ENCODE assay signal across 19 cellular contexts in genomic region chr17:81930142-81931125, GRCh38. TPM values are rescaled to one million over a fixed set of nuclear protein-coding genes. Genes with fewer than 3 reads are reported as not detected.
DNase-seq lines count a peak whose midpoint lies in the region; ATAC-seq, FAIRE-seq and TF ChIP-seq lines count a peak whose summit lies in the region.
"Had no signal": no experiment of that assay in that cellular context is flagged by ENCODE, and none has a peak within 500 bp of the region (broad histone marks: within the 10 kb centered on the region; RNA-seq: fewer than 3 reads in every experiment).

No MANE protein-coding gene starts in this region.

- WGBS in A549 (ENCODE audit: missing lambda C conversion rate) = 91% methylated on average over 18 of the region's 20 CpGs

- FAIRE-seq in A549 (lab: Jason Lieb, UNC) = no peak
- FAIRE-seq: GM18507 had no signal

- no peak for TF ChIP-seq CTCF in A549 (IDR thresholded peaks at IDR 0.05)
- no peak for TF ChIP-seq CTCF in GM12865 (IDR thresholded peaks at IDR 0.05; ENCODE audit: insufficient read depth, low read depth, low read length, missing control alignments)
- TF ChIP-seq CTCF in Panc1 (IDR thresholded peaks at IDR 0.05) = no peak
- no peak for TF ChIP-seq CTCF in gastrocnemius medialis (IDR thresholded peaks at IDR 0.05 in 4 of 5, conservative IDR thresholded peaks at IDR 0.05 in 1 of 5)

- CTCF ChIA-PET in A549 (lab: Yijun Ruan, JAX) = interaction anchor here (1.0 to 12.8 kb wide), 10 partner anchors 9 to 196 kb away, joined by 4 to 99 read pairs (median 5); partner anchors contain the start of genes DCXR and NOTUM
- CTCF ChIA-PET in Panc1 (lab: Charles Lee) = interaction anchor here (0.6 kb wide), 2 partner anchors 37 to 148 kb away, joined by 3 to 5 read pairs; no protein-coding TSS in a partner anchor

- H3K4me2 ChIP-seq in A549 = no peak overlapping the region

- TF ChIP-seq POLR2A in A549 (IDR thresholded peaks at IDR 0.05; ENCODE audit: low read length) (no peak), gastrocnemius medialis (IDR thresholded peaks at IDR 0.05) (no peak)

- H3K27me3 ChIP-seq in Panc1 (ENCODE audit: control insufficient read depth, insufficient read depth, low read length) = no peaks in the 10 kb centered on the region
- peaks cover 0 to 3% (median 0%) of the 10 kb centered on the region in 3 donors for H3K27me3 ChIP-seq in gastrocnemius medialis
- H3K27me3 ChIP-seq in effector memory CD4-positive, alpha-beta T cell (replicated peaks; ENCODE audit: control insufficient read depth, insufficient read depth, low read length, poor library complexity, severe bottlenecking) = peaks cover 9% of the 10 kb centered on the region

- BruUV-seq in Panc1 (replicated peaks; lab: Mats Ljungman, UMichigan) = TSS peak; percentile 58

- peaks cover 17% of the 10 kb centered on the region for H3K4me1 ChIP-seq in A549
- H3K4me1 ChIP-seq in Panc1 (ENCODE audit: control insufficient read depth, insufficient read depth, low read length) = peaks cover 35% of the 10 kb centered on the region
- H3K4me1 ChIP-seq in gastrocnemius medialis = peaks cover 17 to 18% of the 10 kb centered on the region in 2 donors
- H3K4me1 ChIP-seq in effector memory CD4-positive, alpha-beta T cell (ENCODE audit: control insufficient read depth, insufficient read depth, low read length, poor library complexity, severe bottlenecking) = peaks cover 18% of the 10 kb centered on the region

- POLR2A ChIA-PET in A549 (lab: Yijun Ruan, JAX) = no interaction called here
- POLR2A ChIA-PET in Panc1 (lab: Charles Lee) = interaction anchor here (0.5 to 0.6 kb wide), 6 partner anchors 33 to 491 kb away, joined by 3 to 5 read pairs (median 4); no protein-coding TSS in a partner anchor

- TF ChIP-seq RAD21 in A549 (conservative IDR thresholded peaks at IDR 0.05 in 1 of 2, IDR thresholded peaks at IDR 0.05 in 1 of 2) = no peak

- no peak for TF ChIP-seq EP300 in A549 (IDR thresholded peaks at IDR 0.05)

- H3K9me3 ChIP-seq in A549 (no peaks in the 10 kb centered on the region), Panc1 (ENCODE audit: control insufficient read depth, insufficient read depth, low read depth, low read length) (no peaks in the 10 kb centered on the region), gastrocnemius medialis (no peaks in the 10 kb centered on the region)
- no peaks in the 10 kb centered on the region for H3K9me3 ChIP-seq in effector memory CD4-positive, alpha-beta T cell (ENCODE audit: control insufficient read depth, low read length)

- DNase-seq in A549 (ENCODE audit: low read depth in 1 of 2, low spot score in 1 of 2) (no peak), GM12865 (ENCODE audit: low read depth) (peak; percentile 61), Panc1 (ENCODE audit: low read depth, low spot score) (no peak), left lobe of liver (ENCODE audit: low spot score) (peak; percentile 80), gastrocnemius medialis (no peak)
- DNase-seq in effector memory CD4-positive, alpha-beta T cell = no peak
- no peak for DNase-seq in activated CD4-positive, CD25-positive, alpha-beta regulatory T cell (lab: John Stamatoyannopoulos, UW)
- DNase-seq: activated CD8-positive, alpha-beta memory T cell treated with anti-CD3 and anti-CD28 coated beads, Interleukin-2, amount 50 U/mL, for 4 hours; cortex of kidney; H9; midbrain; NCI-H1092; NCI-H510A; stimulated activated CD4-positive, alpha-beta T cell treated with anti-CD3 and anti-CD28 coated beads, Interleukin-2, amount 100 ng/mL, for 48 hours had no signal

- no peak overlapping the region for H3K27ac ChIP-seq in A549
- no peak overlapping the region for H3K27ac ChIP-seq in Panc1 (ENCODE audit: low read length)
- no peak overlapping the region for H3K27ac ChIP-seq in gastrocnemius medialis
- no peak overlapping the region for H3K27ac ChIP-seq in effector memory CD4-positive, alpha-beta T cell (ENCODE audit: insufficient read depth, low read length, poor library complexity, severe bottlenecking)

- intact Hi-C loops in Panc1 (cut with micrococcal nuclease; ENCODE audit: unreplicated experiment) = no loop called here
- intact Hi-C loops in gastrocnemius medialis (cut with DNase I; ENCODE audit: low total_unique reads) = no loop called here

- in situ Hi-C loops in Panc1 (cut with HindIII; ENCODE audit: low pct_unique_long_range_greater_than_20kb, low sequenced_read_pairs) (no loop called here), gastrocnemius medialis (cut with MboI; ENCODE audit: low sequenced_read_pairs in 4 of 4) (no loop called here)

- H3K36me3 ChIP-seq in Panc1 (ENCODE audit: control insufficient read depth, insufficient read depth, low read length) (no peaks in the 10 kb centered on the region; the same call in 1 of the 2 replicates), gastrocnemius medialis (no peaks in the 10 kb centered on the region)
- no peaks in the 10 kb centered on the region for H3K36me3 ChIP-seq in effector memory CD4-positive, alpha-beta T cell (ENCODE audit: control insufficient read depth, insufficient read depth, low read length)

- ATAC-seq in A549 = no peak
- ATAC-seq in Panc1 = no peak
- ATAC-seq in left lobe of liver = peak; percentile 52
- ATAC-seq in gastrocnemius medialis = no peak
- ATAC-seq in HG03442 (IDR thresholded peaks at IDR 0.05; ENCODE audit: unreplicated experiment) = no peak
- ATAC-seq: stimulated activated memory B cell treated with anti-CD40 and anti-IgM and Interleukin-4, amounts not matched to agents 10 μg/mL and 1 μg/mL and 100 μg/mL, for 72 hours had no signal

- H3K4me3 ChIP-seq in A549 (no peak overlapping the region), GM12865 (ENCODE audit: low read depth, low read length) (no peak overlapping the region), Panc1 (ENCODE audit: low read depth in 2 of 2, low read length in 2 of 2) (no peak overlapping the region), gastrocnemius medialis (no peak overlapping the region)
- no peak overlapping the region for H3K4me3 ChIP-seq in effector memory CD4-positive, alpha-beta T cell (ENCODE audit: insufficient read depth, low read depth, low read length, poor library complexity, severe bottlenecking)

TF ChIP-seq in A549, 52 proteins besides CTCF, POLR2A, EP300 and RAD21 (continues in another document):
- no peak for TF ChIP-seq GATA3 (IDR thresholded peaks at IDR 0.05; ENCODE audit: borderline replicate concordance)

RNA-seq across cellular contexts. Expression of gene MAFG, which starts 2.9 kb away (rescaled TPM):
- polyA plus RNA-seq in A549 (2011; rRNA removed) = 41.6 and 47.9 TPM in 2 replicates
- polyA plus RNA-seq in A549 (2012; cell fraction: cytosol; rRNA removed) = 55.5 and 60.4 TPM in 2 replicates
- polyA plus RNA-seq in A549 (2012; cell fraction: nucleus; rRNA removed) = 194 and 235 TPM in 2 replicates
- 49.8 to 57.9 TPM (median 52.4 TPM) in 3 replicates for polyA plus RNA-seq in A549 (2017; fragmentation: RNase III; extraction: RNeasy Plus Mini Kit Qiagen cat#74134 plus additional on column Dnase treatment)
- polyA minus RNA-seq in A549 (2011; rRNA and poly(A)+ RNA removed) = 18.1 and 22.6 TPM in 2 replicates
- total RNA-seq in Panc1 (2021; ENCODE audit: unreplicated experiment) = 57.0 TPM
- polyA plus RNA-seq in Panc1 (2012; ENCODE audit: insufficient read length) = 48.3 TPM
- 12.6 TPM for total RNA-seq in left lobe of liver
- 10 to 100 TPM; 37.1 to 65.5 (median 51.9) TPM for total RNA-seq in gastrocnemius medialis

RNA-seq across cellular contexts. Expression of gene PYCR1, which starts 6.7 kb away (rescaled TPM):
- polyA plus RNA-seq in A549 (2011; rRNA removed) = 77.1 and 81.4 TPM in 2 replicates
- 150 and 202 TPM in 2 replicates for polyA plus RNA-seq in A549 (2012; cell fraction: cytosol; rRNA removed)
- polyA plus RNA-seq in A549 (2012; cell fraction: nucleus; rRNA removed) = 126 and 181 TPM in 2 replicates
- polyA plus RNA-seq in A549 (2017; fragmentation: RNase III; extraction: RNeasy Plus Mini Kit Qiagen cat#74134 plus additional on column Dnase treatment) = 81.4 to 93.3 TPM (median 87.2 TPM) in 3 replicates
- 94.1 and 104 TPM in 2 replicates for polyA minus RNA-seq in A549 (2011; rRNA and poly(A)+ RNA removed)
- total RNA-seq in Panc1 (2021; ENCODE audit: unreplicated experiment) = 212 TPM
- polyA plus RNA-seq in Panc1 (2012; ENCODE audit: insufficient read length) = 295 TPM
- 5.2 TPM for total RNA-seq in left lobe of liver
- total RNA-seq in gastrocnemius medialis = 10 to 100 TPM in 3 of 4 donors, 1 to 10 TPM in 1; 5.6 to 16.8 (median 11.6) TPM

RNA-seq across cellular contexts. Expression of gene SIRT7, which starts 12.5 kb away (rescaled TPM):
- polyA plus RNA-seq in A549 (2011; rRNA removed) (9.8 and 13.7 TPM in 2 replicates), A549 (2017; fragmentation: RNase III; extraction: RNeasy Plus Mini Kit Qiagen cat#74134 plus additional on column Dnase treatment) (34.0 to 35.2 TPM (median 34.8 TPM) in 3 replicates)
- polyA plus RNA-seq in A549 (2012; cell fraction: cytosol; rRNA removed) = 29.1 and 29.7 TPM in 2 replicates
- polyA plus RNA-seq in A549 (2012; cell fraction: nucleus; rRNA removed) = 131 and 141 TPM in 2 replicates
- 40.0 and 46.9 TPM in 2 replicates for polyA minus RNA-seq in A549 (2011; rRNA and poly(A)+ RNA removed)
- total RNA-seq in Panc1 (2021; ENCODE audit: unreplicated experiment) (82.5 TPM), left lobe of liver (18.0 TPM), gastrocnemius medialis (10 to 100 TPM in 1 of 4 donors, 1 to 10 TPM in 3; 7.2 to 11.4 (median 8.3) TPM)
- polyA plus RNA-seq in Panc1 (2012; ENCODE audit: insufficient read length) = 79.6 TPM

RNA-seq across cellular contexts. Expression of gene MYADML2, which starts 16.6 kb away (rescaled TPM):
- polyA plus RNA-seq in A549 (2011; rRNA removed) = not detected in 2 replicates
- polyA plus RNA-seq in A549 (2012; cell fraction: cytosol; rRNA removed) = not detected in 2 replicates
- not detected in 2 replicates for polyA plus RNA-seq in A549 (2012; cell fraction: nucleus; rRNA removed)
- polyA plus RNA-seq in A549 (2017; fragmentation: RNase III; extraction: RNeasy Plus Mini Kit Qiagen cat#74134 plus additional on column Dnase treatment) = not detected in 3 replicates
- not detected in 2 replicates for polyA minus RNA-seq in A549 (2011; rRNA and poly(A)+ RNA removed)
- not detected for total RNA-seq in Panc1 (2021; ENCODE audit: unreplicated experiment)
- 0.46 TPM for polyA plus RNA-seq in Panc1 (2012; ENCODE audit: insufficient read length)
- not detected for total RNA-seq in left lobe of liver
- 10 to 100 TPM in 2 of 4 donors, 1 to 10 TPM in 2; 2.9 to 24.9 (median 13.3) TPM for total RNA-seq in gastrocnemius medialis
- total RNA-seq: fibroblast of lung had no signal
- polyA plus RNA-seq: BJ, fibroblast of lung had no signal

RNA-seq across cellular contexts. Expression of gene PCYT2, which starts 19.2 kb away (rescaled TPM):
- polyA plus RNA-seq in A549 (2011; rRNA removed) (7.1 and 7.7 TPM in 2 replicates), A549 (2017; fragmentation: RNase III; extraction: RNeasy Plus Mini Kit Qiagen cat#74134 plus additional on column Dnase treatment) (14.8 to 17.0 TPM (median 16.3 TPM) in 3 replicates)
- 16.6 and 20.5 TPM in 2 replicates for polyA plus RNA-seq in A549 (2012; cell fraction: cytosol; rRNA removed)
- 39.2 and 46.7 TPM in 2 replicates for polyA plus RNA-seq in A549 (2012; cell fraction: nucleus; rRNA removed)
- 12.4 and 13.8 TPM in 2 replicates for polyA minus RNA-seq in A549 (2011; rRNA and poly(A)+ RNA removed)
- total RNA-seq in Panc1 (2021; ENCODE audit: unreplicated experiment) (91.2 TPM), left lobe of liver (113 TPM), gastrocnemius medialis (10 to 100 TPM; 22.6 to 44.8 (median 37.1) TPM)
- 101 TPM for polyA plus RNA-seq in Panc1 (2012; ENCODE audit: insufficient read length)

Comparison
In these comparisons a context has a peak if more than half of its experiments do, and no peak if none do; other contexts are left out.
1. DNase-seq: peak in GM12865 (single experiment) and left lobe of liver (single experiment); none in A549 (0 of 2), Panc1 (single experiment), gastrocnemius medialis (0 of 2), effector memory CD4-positive, alpha-beta T cell (0 of 3) and activated CD4-positive, CD25-positive, alpha-beta regulatory T cell (0 of 4).
2. RNA of gene PYCR1, which starts 6.7 kb away (total RNA-seq): 212 TPM in Panc1 (single experiment); 5.6 to 16.8 TPM in gastrocnemius medialis and 5.2 TPM in left lobe of liver (single experiment); every median in the first group is over 10 times any median in the second.